Comparison of ENCODE assay signal across 19 cellular contexts in genomic region chr5:156513123-156513814, GRCh38.
"Had no signal": no experiment of that assay in that cellular context is flagged by ENCODE, and none has a peak within 500 bp of the region (broad histone marks: within the 10 kb centered on the region; RNA-seq: fewer than 3 reads in every experiment).

No MANE protein-coding gene starts in this region.

- H3K27me3 ChIP-seq: ascending aorta, dorsolateral prefrontal cortex, right lobe of liver, spleen, tibial nerve had no signal

- ATAC-seq: activated CD4-positive, alpha-beta T cell treated with anti-CD3 and anti-CD28 coated beads for 36 hours; activated CD8-positive, alpha-beta T cell treated with anti-CD3 and anti-CD28 coated beads for 36 hours; activated T-cell treated with anti-CD3 and anti-CD28 coated beads, Interleukin-2, amount 50 U/mL, for 72 hours; left cardiac atrium; right lobe of liver; stimulated activated memory B cell treated with anti-CD40 and anti-IgM and Interleukin-4, amounts not matched to agents 10 μg/mL and 1 μg/mL and 100 μg/mL, for 72 hours had no signal

- H3K27ac ChIP-seq: ascending aorta, dorsolateral prefrontal cortex, lower lobe of right lung, right lobe of liver, tibial nerve, WERI-Rb-1 had no signal

- H3K9me3 ChIP-seq: lower lobe of right lung, right lobe of liver had no signal

- DNase-seq: activated CD4-positive, alpha-beta T cell treated with anti-CD3 and anti-CD28 coated beads for 36 hours; activated CD8-positive, alpha-beta memory T cell treated with anti-CD3 and anti-CD28 coated beads, Interleukin-2, amount 50 U/mL, for 4 hours; activated CD8-positive, alpha-beta T cell treated with anti-CD3 and anti-CD28 coated beads for 36 hours; activated naive CD8-positive, alpha-beta T cell treated with anti-CD3 and anti-CD28 coated beads, Interleukin-2, amount 10 ng/mL, durations not matched to agents 7 days and 5 days; activated T-cell treated with anti-CD3 and anti-CD28 coated beads, Interleukin-2, amount 50 U/mL, for 72 hours; dorsolateral prefrontal cortex; foreskin fibroblast; immature natural killer cell; left cardiac atrium; lower lobe of right lung; midbrain; naive B cell; right lobe of liver; spleen; stimulated activated CD4-positive, alpha-beta T cell treated with anti-CD3 and anti-CD28 coated beads, Interleukin-1b, Interleukin-23, amount 100 ng/mL, for 48 hours; WERI-Rb-1 had no signal

- H3K4me3 ChIP-seq: ascending aorta, dorsolateral prefrontal cortex, lower lobe of right lung, right lobe of liver, spleen, tibial nerve had no signal

- H3K4me1 ChIP-seq: ascending aorta, lower lobe of right lung, right lobe of liver, spleen, tibial nerve had no signal

- H3K36me3 ChIP-seq: lower lobe of right lung, right lobe of liver, spleen had no signal
